ENCODE assay signal across 9 cellular contexts in the genomic region with DNA sequence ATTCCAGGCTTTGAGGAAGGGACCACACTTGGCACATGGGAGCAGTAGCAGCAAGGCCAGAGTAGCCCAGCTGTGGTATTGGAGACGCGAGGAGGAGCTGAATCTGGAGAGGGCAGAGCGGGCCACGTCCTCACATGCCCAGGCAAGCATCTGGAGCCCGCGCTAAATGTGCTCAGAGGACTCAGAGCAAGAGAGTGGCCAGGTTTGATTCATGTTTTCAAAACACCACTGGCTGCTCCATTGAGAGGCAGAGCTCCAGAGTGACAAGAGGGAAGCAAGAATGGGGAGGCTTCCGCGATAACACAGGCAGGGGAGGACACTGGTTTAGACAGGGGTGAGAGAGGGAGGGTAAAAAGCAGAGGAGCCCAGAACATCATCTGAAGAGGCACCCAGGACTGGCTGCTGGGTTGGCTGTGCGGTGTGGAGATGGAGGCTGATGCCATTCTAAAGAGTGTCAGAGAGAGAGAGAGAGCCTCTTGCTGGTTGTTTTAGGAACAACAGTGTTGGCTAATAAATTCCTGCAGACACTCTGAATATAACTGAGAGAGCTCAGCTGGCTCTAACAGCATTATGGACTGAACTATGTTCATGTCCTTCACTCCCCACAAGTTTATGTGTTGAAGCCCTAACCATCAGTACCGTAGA. TPM values are rescaled to one million over a fixed set of nuclear protein-coding genes. Genes with fewer than 3 reads are reported as not detected.
A peak's percentile ranks its signal among the peaks of the same experiment; 100 is the strongest.
DNase-seq lines count a peak whose midpoint lies in the region; ATAC-seq, FAIRE-seq and TF ChIP-seq lines count a peak whose summit lies in the region.
"Had no signal": no experiment of that assay in that cellular context is flagged by ENCODE, and none has a peak within 500 bp of the region (broad histone marks: within the 10 kb centered on the region; RNA-seq: fewer than 3 reads in every experiment).

No MANE protein-coding gene starts in this region.

- no peaks in the 10 kb centered on the region for H3K9me3 ChIP-seq in endothelial cell of umbilical vein (replicated peaks; ENCODE audit: control insufficient read depth, insufficient read depth, low read length)
- H3K9me3 ChIP-seq: vagina had no signal

- no peaks in the 10 kb centered on the region for H3K27me3 Mint-ChIP-seq in T-helper 2 cell treated with Interferon-gamma antibody and Interleukin-4, amounts not matched to agents 5 μg/mL and 100 μg/mL, for 36 hours (ENCODE audit: low read depth)

- H3K9ac ChIP-seq in endothelial cell of umbilical vein (replicated peaks; ENCODE audit: extremely low read depth, insufficient read depth, low read length), result no peak overlapping the region

- no peaks in the 10 kb centered on the region for H3K9me1 ChIP-seq in endothelial cell of umbilical vein (replicated peaks; ENCODE audit: control insufficient read depth, extremely low read depth, insufficient read depth, low read length)

- no peak overlapping the region for H3K4me2 ChIP-seq in endothelial cell of umbilical vein (ENCODE audit: insufficient read depth, low read length)

- DNase-seq in Ammon's horn (ENCODE audit: low spot score), result peak; percentile 47
- peak; percentile 3 to 59 for DNase-seq in NOMO-1 (lab: John Stamatoyannopoulos, UW; ENCODE audit: unreplicated experiment in 2 of 2)
- DNase-seq in endothelial cell of umbilical vein (ENCODE audit: low read depth, low spot score), result peak; percentile 49
- peak; percentile 57 for DNase-seq in myocyte (ENCODE audit: low read depth)
- no peak for DNase-seq in stimulated activated CD4-positive, alpha-beta T cell treated with anti-CD3 and anti-CD28 coated beads, Interleukin-15, amount 100 ng/mL, for 24 hours
- DNase-seq in T-helper 2 cell treated with Interferon-gamma antibody and Interleukin-4, amounts not matched to agents 5 μg/mL and 100 μg/mL, for 36 hours (ENCODE audit: low spot score), result no peak

- H3K4me1 Mint-ChIP-seq in T-helper 2 cell treated with Interferon-gamma antibody and Interleukin-4, amounts not matched to agents 5 μg/mL and 100 μg/mL, for 36 hours (ENCODE audit: low read depth), result peaks cover 8% of the 10 kb centered on the region

- H3K4me3 Mint-ChIP-seq in T-helper 2 cell treated with Interferon-gamma antibody and Interleukin-4, amounts not matched to agents 5 μg/mL and 100 μg/mL, for 36 hours, result no peak overlapping the region

- intact Hi-C loops in endothelial cell of umbilical vein (cut with micrococcal nuclease), result loop anchor here (1.0 kb wide), 2 partner anchors 38 to 72 kb away; no protein-coding TSS in a partner anchor

- TF ChIP-seq CTCF in endothelial cell of umbilical vein (IDR thresholded peaks at IDR 0.05; ENCODE audit: extremely low read depth in 1 of 2, insufficient read depth in 1 of 2, low read depth in 1 of 2, low read length in 2 of 2), result peak; percentile 30 to 56

- H3K4me3 ChIP-seq in endothelial cell of umbilical vein (replicated peaks in 1 of 3; ENCODE audit: insufficient read depth in 1 of 3, low read depth in 1 of 3, low read length in 3 of 3), result no peak overlapping the region
- H3K4me3 ChIP-seq: vagina had no signal

- H4K20me1 ChIP-seq in endothelial cell of umbilical vein (replicated peaks; ENCODE audit: control insufficient read depth, extremely low read depth, insufficient read depth, low read length), result no peaks in the 10 kb centered on the region

- dilution Hi-C loops in endothelial cell of umbilical vein (cut with MboI; ENCODE audit: extremely low pct_ligation_motif_present, low sequenced_read_pairs), result no loop called here

- FAIRE-seq in endothelial cell of umbilical vein (lab: Jason Lieb, UNC), result peak; percentile 85

- no peak for TF ChIP-seq POLR2A in endothelial cell of umbilical vein (IDR thresholded peaks at IDR 0.05; ENCODE audit: low read depth, low read length)

- H3K27me3 ChIP-seq in endothelial cell of umbilical vein (ENCODE audit: control insufficient read depth in 2 of 2, insufficient read depth in 2 of 2, low read length in 2 of 2), result no peaks in the 10 kb centered on the region
- H3K27me3 ChIP-seq: vagina had no signal

- H3K36me3 ChIP-seq in endothelial cell of umbilical vein (ENCODE audit: control insufficient read depth in 2 of 2, extremely low read depth in 1 of 2, insufficient read depth in 2 of 2, low read length in 2 of 2), result no peaks in the 10 kb centered on the region
- H3K36me3 ChIP-seq: vagina had no signal

- H3K27ac Mint-ChIP-seq in T-helper 2 cell treated with Interferon-gamma antibody and Interleukin-4, amounts not matched to agents 5 μg/mL and 100 μg/mL, for 36 hours, result no peak overlapping the region

- CTCF ChIA-PET in endothelial cell of umbilical vein (lab: Charles Lee), result interaction anchor here (0.6 to 10.8 kb wide), 31 partner anchors 9 to 1198 kb away, joined by 3 to 216 read pairs (median 6); partner anchors contain the start of gene KCNE1

- H3K36me3 Mint-ChIP-seq in T-helper 2 cell treated with Interferon-gamma antibody and Interleukin-4, amounts not matched to agents 5 μg/mL and 100 μg/mL, for 36 hours (ENCODE audit: low read depth), result peaks cover 1% of the 10 kb centered on the region

- POLR2A ChIA-PET in endothelial cell of umbilical vein (lab: Charles Lee), result no interaction called here

- H2AFZ ChIP-seq in endothelial cell of umbilical vein (ENCODE audit: low read depth, low read length), result no peak overlapping the region

- H3K79me2 ChIP-seq in endothelial cell of umbilical vein (ENCODE audit: control insufficient read depth, insufficient read depth, low read length), result no peaks in the 10 kb centered on the region

- H3K9me3 Mint-ChIP-seq in T-helper 2 cell treated with Interferon-gamma antibody and Interleukin-4, amounts not matched to agents 5 μg/mL and 100 μg/mL, for 36 hours, result peaks cover 6% of the 10 kb centered on the region

- no peaks in the 10 kb centered on the region for H3K4me1 ChIP-seq in endothelial cell of umbilical vein (ENCODE audit: control insufficient read depth, extremely low read depth, insufficient read depth, low read length)

- BruUV-seq in endothelial cell of umbilical vein (replicated peaks; lab: Mats Ljungman, UMichigan), result no TSS peak

- no peak overlapping the region for H3K27ac ChIP-seq in endothelial cell of umbilical vein (ENCODE audit: insufficient read depth, low read depth, low read length)
- H3K27ac ChIP-seq: vagina had no signal

- peak; percentile 73 for ATAC-seq in GM19351 (IDR thresholded peaks at IDR 0.05; ENCODE audit: unreplicated experiment)
- no peak for ATAC-seq in GM21360 (IDR thresholded peaks at IDR 0.05; ENCODE audit: unreplicated experiment)

TF ChIP-seq in endothelial cell of umbilical vein, 7 proteins besides CTCF, POLR2A, EP300 and RAD21:
- no peak for TF ChIP-seq MAX (IDR thresholded peaks at IDR 0.05; ENCODE audit: insufficient read depth, insufficient read length)
- TF ChIP-seq POLR2AphosphoS5 (IDR thresholded peaks at IDR 0.05; ENCODE audit: insufficient read depth, low read depth, low read length), result no peak
- no peak for TF ChIP-seq MYC (IDR thresholded peaks at IDR 0.05; ENCODE audit: low read depth, low read length)
- TF ChIP-seq EZH2 (IDR thresholded peaks at IDR 0.05; ENCODE audit: borderline replicate concordance, low read depth, low read length, severe bottlenecking), result no peak
- no peak for TF ChIP-seq GATA2 (IDR thresholded peaks at IDR 0.05; ENCODE audit: insufficient read depth, insufficient read length, low read depth, low read length)
- TF ChIP-seq FOS (IDR thresholded peaks at IDR 0.05; ENCODE audit: borderline replicate concordance, insufficient read depth, low read length), result no peak
- TF ChIP-seq JUN (IDR thresholded peaks at IDR 0.05; ENCODE audit: borderline replicate concordance, insufficient read depth, insufficient read length, low read depth), result no peak

RNA-seq across cellular contexts. Expression of gene RCAN1, which starts 32.3 kb away (rescaled TPM):
- 15.9 and 16.5 TPM in 2 replicates for total RNA-seq in endothelial cell of umbilical vein
- polyA plus RNA-seq in endothelial cell of umbilical vein, result 6.4 and 9.7 TPM in 2 replicates
- 8.4 and 9.1 TPM in 2 replicates for polyA plus RNA-seq in endothelial cell of umbilical vein (2011; cell fraction: cytosol; rRNA removed)
- 17.2 and 19.2 TPM in 2 replicates for polyA plus RNA-seq in endothelial cell of umbilical vein (2011; cell fraction: nucleus; rRNA removed)
- polyA plus RNA-seq in endothelial cell of umbilical vein (2012), result 23.8 and 25.5 TPM in 2 replicates
- 16.8 and 18.2 TPM in 2 replicates for polyA minus RNA-seq in endothelial cell of umbilical vein
- polyA minus RNA-seq in endothelial cell of umbilical vein (2011; cell fraction: cytosol; rRNA and poly(A)+ RNA removed), result 5.9 TPM
- 28.6 and 35.7 TPM in 2 replicates for polyA minus RNA-seq in endothelial cell of umbilical vein (2011; cell fraction: nucleus; rRNA and poly(A)+ RNA removed)
- 23.8 and 40.2 TPM in 2 replicates for total RNA-seq in myocyte
- 37.6 TPM for polyA plus RNA-seq in myocyte (2012)

Comparison
In these comparisons a context has a peak if more than half of its experiments do, and no peak if none do; other contexts are left out.
1. DNase-seq: peak in Ammon's horn (single experiment), NOMO-1 (2 of 2), endothelial cell of umbilical vein (single experiment) and myocyte (single experiment); none in stimulated activated CD4-positive, alpha-beta T cell treated with anti-CD3 and anti-CD28 coated beads, Interleukin-15, amount 100 ng/mL, for 24 hours (single experiment) and T-helper 2 cell treated with Interferon-gamma antibody and Interleukin-4, amounts not matched to agents 5 μg/mL and 100 μg/mL, for 36 hours (single experiment).